In genomic region chr15:65535192-65535591, GRCh38 we compare ENCODE assay signal across 23 cellular contexts. TPM values are rescaled to one million over a fixed set of nuclear protein-coding genes. Genes with fewer than 3 reads are reported as not detected.
DNase-seq lines count a peak whose midpoint lies in the region; ATAC-seq and TF ChIP-seq lines count a peak whose summit lies in the region.
"Had no signal": no experiment of that assay in that cellular context is flagged by ENCODE, and none has a peak within 500 bp of the region (broad histone marks: within the 10 kb centered on the region; RNA-seq: fewer than 3 reads in every experiment).

No MANE protein-coding gene starts in this region.

- H3K4me1 ChIP-seq in hepatocyte (ENCODE audit: insufficient read depth): peaks cover 28% of the 10 kb centered on the region

- H3K36me3 ChIP-seq in hepatocyte (replicated peaks; ENCODE audit: insufficient read depth, low read depth): no peaks in the 10 kb centered on the region

- peak; percentile 36 for DNase-seq in GM13976 (ENCODE audit: low spot score)
- no peak for DNase-seq in LNCaP clone FGC (ENCODE audit: low read depth)
- DNase-seq in amniotic epithelial cell (ENCODE audit: low read depth): peak; percentile 23
- no peak for DNase-seq in hepatocyte (ENCODE audit: low spot score)
- no peak for DNase-seq in epidermal melanocyte (ENCODE audit: insufficient read length, low spot score)
- no peak for DNase-seq in HK-2 (ENCODE audit: unreplicated experiment)
- DNase-seq: ACHN; CD4-positive, alpha-beta T cell; COR-L47; DMS53; GF-D8; GOT3; NCI-H1105; NCI-H146; NCI-H2029; NCI-H524 treated with DMSO at 0.1 percent for 48 hours; OCI-M1; Right ventricle myocardium superior had no signal

- no peaks in the 10 kb centered on the region for H3K9me3 ChIP-seq in hepatocyte (ENCODE audit: low read depth)

- no peaks in the 10 kb centered on the region for H3K27me3 ChIP-seq in hepatocyte
- H3K27me3 ChIP-seq: BLaER1 had no signal

- no peak for ATAC-seq in HG03095 (IDR thresholded peaks at IDR 0.05; ENCODE audit: unreplicated experiment)
- no peak for ATAC-seq in GM21576 (IDR thresholded peaks at IDR 0.05; ENCODE audit: unreplicated experiment)
- ATAC-seq: HCT116, K562 had no signal

- H3K4me2 ChIP-seq in hepatocyte: no peak overlapping the region
- H3K4me2 ChIP-seq: BLaER1 had no signal

- H3K9me2 ChIP-seq in hepatocyte (replicated peaks; ENCODE audit: insufficient read depth): no peaks in the 10 kb centered on the region

- no peak for TF ChIP-seq CTCF in GM13976 (IDR thresholded peaks at IDR 0.05; ENCODE audit: borderline replicate concordance, control extremely low read depth, extremely low read depth, insufficient read depth, missing control alignments)
- no peak for TF ChIP-seq CTCF in LNCaP clone FGC (IDR thresholded peaks at IDR 0.05; ENCODE audit: control insufficient read depth, extremely low read depth, insufficient read depth)
- no peak for TF ChIP-seq CTCF in hepatocyte (IDR thresholded peaks at IDR 0.05; ENCODE audit: poor library complexity)

- WGBS in hepatocyte (ENCODE audit: low lambda C conversion rate, missing lambda C conversion rate): 86% methylated on average over 4 of the region's 4 CpGs

- H3K27ac ChIP-seq in hepatocyte: peak overlapping the region; percentile 95
- H3K27ac ChIP-seq: BLaER1 had no signal

- in situ Hi-C loops in GM13976 (cut with MboI; ENCODE audit: low sequenced_read_pairs, unreplicated experiment): no loop called here

- no peak overlapping the region for H2AFZ ChIP-seq in hepatocyte

- peaks cover 90% of the 10 kb centered on the region for H3K79me2 ChIP-seq in hepatocyte

- H4K20me1 ChIP-seq in hepatocyte (ENCODE audit: insufficient read depth, poor library complexity, severe bottlenecking): peaks cover 41% of the 10 kb centered on the region

- peak overlapping the region; percentile 50; the same call in 1 of the 2 replicates for H3K4me3 ChIP-seq in LNCaP clone FGC (ENCODE audit: low read depth, low read length)
- no peak overlapping the region for H3K4me3 ChIP-seq in hepatocyte
- H3K4me3 ChIP-seq: BLaER1, K562 had no signal

RNA-seq across cellular contexts. Expression of gene HACD3, which starts 4.9 kb away (rescaled TPM):
- total RNA-seq in hepatocyte: 156 and 171 TPM in 2 replicates
- 123 and 127 TPM in 2 replicates for polyA plus RNA-seq in hepatocyte

RNA-seq across cellular contexts. Expression of gene DPP8, which starts 17.7 kb away (rescaled TPM):
- total RNA-seq in hepatocyte: 17.5 and 25.3 TPM in 2 replicates
- 14.7 and 23.3 TPM in 2 replicates for polyA plus RNA-seq in hepatocyte

Comparison
In these comparisons a context has a peak if more than half of its experiments do, and no peak if none do; other contexts are left out.
1. DNase-seq: peak in GM13976 (single experiment) and amniotic epithelial cell (single experiment); none in LNCaP clone FGC (single experiment), hepatocyte (single experiment), epidermal melanocyte (single experiment) and HK-2 (single experiment).